In the genomic region with DNA sequence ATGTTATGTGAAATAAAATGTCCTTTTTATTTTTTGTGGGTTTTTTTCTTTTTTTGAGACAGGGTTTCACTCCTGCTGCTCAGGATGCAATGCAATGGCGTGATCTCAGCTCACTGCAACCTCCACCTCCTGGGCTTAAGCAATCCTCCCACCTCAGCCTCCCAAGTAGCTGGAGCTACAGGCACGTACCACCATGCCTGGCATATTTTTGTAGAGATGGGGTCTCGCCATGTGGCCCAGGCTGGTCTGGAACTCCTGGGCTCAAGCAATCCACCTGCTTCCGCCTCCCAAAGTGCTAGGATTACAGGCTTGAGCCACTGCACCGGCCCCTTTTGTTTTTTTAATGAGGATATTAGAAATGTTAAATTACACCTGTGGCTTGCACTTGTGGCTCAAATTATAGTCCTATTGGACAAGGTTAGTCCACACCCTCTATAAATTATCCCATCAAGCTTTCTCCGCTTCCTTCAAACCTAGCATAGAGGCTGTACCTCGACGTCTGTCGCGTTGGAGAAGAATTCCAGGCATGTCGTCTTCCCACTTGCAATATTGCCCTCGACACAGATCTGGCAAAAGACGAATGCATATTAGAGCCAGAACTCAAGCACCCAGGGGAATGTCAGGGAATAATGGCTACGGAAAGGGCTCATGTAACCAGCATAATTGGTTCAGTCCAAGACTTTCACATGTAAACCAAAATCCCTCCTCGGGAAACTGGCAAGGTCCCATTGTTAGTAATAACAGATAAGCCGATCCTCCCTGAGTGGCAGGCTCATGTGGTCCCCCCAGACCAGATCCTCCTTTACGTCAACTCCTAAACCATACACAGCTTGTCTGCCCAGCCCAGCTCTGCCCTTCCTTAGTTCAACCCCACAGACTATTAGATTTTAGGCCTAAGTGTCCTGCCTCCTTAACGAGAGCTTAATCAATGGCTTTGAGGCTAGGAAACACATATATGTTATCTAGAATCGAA, we compare ENCODE assay signal across 22 cellular contexts. TPM values are rescaled to one million over a fixed set of nuclear protein-coding genes. Genes with fewer than 3 reads are reported as not detected.
DNase-seq lines count a peak whose midpoint lies in the region; ATAC-seq and TF ChIP-seq lines count a peak whose summit lies in the region.
"Had no signal": no experiment of that assay in that cellular context is flagged by ENCODE, and none has a peak within 500 bp of the region (broad histone marks: within the 10 kb centered on the region; RNA-seq: fewer than 3 reads in every experiment).

No MANE protein-coding gene starts in this region.

- H3K27ac Mint-ChIP-seq in glutamatergic neuron (ENCODE audit: unreplicated experiment) (peak overlapping the region; percentile 30), progenitor cell of endocrine pancreas (peak overlapping the region; percentile 19)

- H3K4me3 Mint-ChIP-seq in glutamatergic neuron (ENCODE audit: unreplicated experiment) (no peak overlapping the region), progenitor cell of endocrine pancreas (ENCODE audit: low read depth) (no peak overlapping the region)
- H3K4me3 Mint-ChIP-seq: CD14-positive monocyte had no signal

- H3K4me1 ChIP-seq in HEK293 (ENCODE audit: control insufficient read depth, insufficient read depth, low read length): no peaks in the 10 kb centered on the region
- H3K4me1 ChIP-seq: Caco-2 had no signal

- H3K27ac ChIP-seq in HEK293 (ENCODE audit: extremely low read depth, low read depth, low read length): no peak overlapping the region

- H3K9me3 Mint-ChIP-seq in glutamatergic neuron (ENCODE audit: unreplicated experiment): peaks cover 5% of the 10 kb centered on the region
- no peaks in the 10 kb centered on the region for H3K9me3 Mint-ChIP-seq in progenitor cell of endocrine pancreas (ENCODE audit: low read depth)
- H3K9me3 Mint-ChIP-seq: CD14-positive monocyte had no signal

- H3K4me1 Mint-ChIP-seq in glutamatergic neuron (ENCODE audit: low read depth, unreplicated experiment) (peaks cover 14% of the 10 kb centered on the region), progenitor cell of endocrine pancreas (ENCODE audit: low read depth) (peaks cover 7% of the 10 kb centered on the region)

- H3K36me3 ChIP-seq in HEK293 (ENCODE audit: control insufficient read depth in 2 of 2, insufficient read depth in 1 of 2, low read length in 2 of 2): peaks cover 3 to 33% of the 10 kb centered on the region in 2 experiments; a peak in 2 of 3 replicates

- DNase-seq in activated effector memory CD4-positive, alpha-beta T cell treated with anti-CD3 and anti-CD28 coated beads, Interleukin-2, amount 50 U/mL, for 16 hours: peak; percentile 19
- DNase-seq in activated effector memory CD4-positive, alpha-beta T cell treated with Interleukin-2 at 50 U/mL for 16 hours: no peak
- DNase-seq in glutamatergic neuron (no peak), progenitor cell of endocrine pancreas (ENCODE audit: low spot score, unreplicated experiment) (no peak), NCI-H524 treated with DMSO at 0.1 percent for 48 hours (lab: John Stamatoyannopoulos, UW) (no peak), CD1c-positive myeloid dendritic cell (ENCODE audit: extremely low spot score) (no peak), left colon (no peak)
- DNase-seq: Caco-2, DMS153, HCEC 1CT, NCI-H1105 treated with DMSO at 0.1 percent for 48 hours, NCI-H187 treated with DMSO at 0.1 percent for 48 hours, NCI-H2171 treated with DMSO at 0.1 percent for 48 hours, NCI-H446 treated with DMSO at 0.1 percent for 48 hours, NCI-H774, SK-N-SH had no signal

- POLR2A ChIA-PET in HEK293 (lab: Yijun Ruan, JAX): no interaction called here

- no peaks in the 10 kb centered on the region for H3K27me3 Mint-ChIP-seq in glutamatergic neuron (ENCODE audit: unreplicated experiment)
- peaks cover 3% of the 10 kb centered on the region for H3K27me3 Mint-ChIP-seq in progenitor cell of endocrine pancreas

- CTCF ChIA-PET in HEK293 (lab: Yijun Ruan, JAX): interaction anchor here (1.0 to 1.7 kb wide), 2 partner anchors 11 to 29 kb away, joined by 3 to 4 read pairs; a partner anchor contains a TSS

- H3K9me3 ChIP-seq in HEK293 (ENCODE audit: control insufficient read depth, insufficient read depth, low read depth, low read length): no peaks in the 10 kb centered on the region
- H3K9me3 ChIP-seq: Caco-2, SK-N-SH had no signal

- no peaks in the 10 kb centered on the region for H3K36me3 Mint-ChIP-seq in glutamatergic neuron (ENCODE audit: unreplicated experiment)
- peaks cover 21% of the 10 kb centered on the region for H3K36me3 Mint-ChIP-seq in progenitor cell of endocrine pancreas (ENCODE audit: insufficient read depth)

- H3K4me3 ChIP-seq in HEK293 (ENCODE audit: low read depth, low read length): no peak overlapping the region

- no peak for ATAC-seq in left colon
- ATAC-seq: Panc1 had no signal

- no peak for TF ChIP-seq CTCF in HEK293 (tag by site-specific recombination; IDR thresholded peaks at IDR 0.05)
- no peak for TF ChIP-seq CTCF in glutamatergic neuron (IDR thresholded peaks at IDR 0.05; ENCODE audit: partially characterized antibody, unreplicated experiment)
- TF ChIP-seq CTCF in progenitor cell of endocrine pancreas (IDR thresholded peaks at IDR 0.05; ENCODE audit: unreplicated experiment): no peak

- intact Hi-C loops in left colon (cut with DNase I, micrococcal nuclease): no loop called here

TF ChIP-seq in HEK293, 187 proteins besides CTCF, POLR2A, EP300 and RAD21:
- TF ChIP-seq SCRT2 (tag by site-specific recombination; IDR thresholded peaks at IDR 0.05) (peak; percentile 45; the same call in 1 of the 2 replicates), SCRT1 (tag by site-specific recombination; IDR thresholded peaks at IDR 0.05; ENCODE audit: borderline replicate concordance) (peak; percentile 28; the same call in 1 of the 2 replicates)
- TF ChIP-seq, protein P1, sequence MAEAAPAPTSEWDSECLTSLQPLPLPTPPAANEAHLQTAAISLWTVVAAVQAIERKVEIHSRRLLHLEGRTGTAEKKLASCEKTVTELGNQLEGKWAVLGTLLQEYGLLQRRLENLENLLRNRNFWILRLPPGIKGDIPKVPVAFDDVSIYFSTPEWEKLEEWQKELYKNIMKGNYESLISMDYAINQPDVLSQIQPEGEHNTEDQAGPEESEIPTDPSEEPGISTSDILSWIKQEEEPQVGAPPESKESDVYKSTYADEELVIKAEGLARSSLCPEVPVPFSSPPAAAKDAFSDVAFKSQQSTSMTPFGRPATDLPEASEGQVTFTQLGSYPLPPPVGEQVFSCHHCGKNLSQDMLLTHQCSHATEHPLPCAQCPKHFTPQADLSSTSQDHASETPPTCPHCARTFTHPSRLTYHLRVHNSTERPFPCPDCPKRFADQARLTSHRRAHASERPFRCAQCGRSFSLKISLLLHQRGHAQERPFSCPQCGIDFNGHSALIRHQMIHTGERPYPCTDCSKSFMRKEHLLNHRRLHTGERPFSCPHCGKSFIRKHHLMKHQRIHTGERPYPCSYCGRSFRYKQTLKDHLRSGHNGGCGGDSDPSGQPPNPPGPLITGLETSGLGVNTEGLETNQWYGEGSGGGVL (tag by site-specific recombination; IDR thresholded peaks at IDR 0.05): no peak
TF ChIP-seq in HEK293: peak in this region for 2.

RNA-seq across cellular contexts. Expression of a gene that starts 8.2 kb away (rescaled TPM):
- total RNA-seq in glutamatergic neuron (ENCODE audit: unreplicated experiment) (4.5 TPM), progenitor cell of endocrine pancreas (16.1 and 17.5 TPM in 2 replicates), left colon (10 to 100 TPM; 14.5 to 19.2 TPM)

RNA-seq across cellular contexts. Expression of a gene that starts 10.7 kb away (rescaled TPM):
- total RNA-seq in glutamatergic neuron (ENCODE audit: unreplicated experiment): 17.9 TPM
- 35.6 and 38.1 TPM in 2 replicates for total RNA-seq in progenitor cell of endocrine pancreas
- 10 to 100 TPM; 27.5 to 31.8 TPM for total RNA-seq in left colon

RNA-seq across cellular contexts. Expression of a gene that starts 24.6 kb away (rescaled TPM):
- 5.0 TPM for total RNA-seq in glutamatergic neuron (ENCODE audit: unreplicated experiment)
- total RNA-seq in progenitor cell of endocrine pancreas: 8.8 and 9.0 TPM in 2 replicates
- total RNA-seq in left colon: 1 to 10 TPM; 3.4 to 4.9 TPM

RNA-seq across cellular contexts. Expression of a gene that starts 37.6 kb away (rescaled TPM):
- total RNA-seq in glutamatergic neuron (ENCODE audit: unreplicated experiment) (not detected), progenitor cell of endocrine pancreas (0.58 TPM in 1 of 2 replicates, not detected in the other), left colon (not detected)
- total RNA-seq: A673, Caco-2, HT1080, LHCN-M2 had no signal
